In the genomic region with DNA sequence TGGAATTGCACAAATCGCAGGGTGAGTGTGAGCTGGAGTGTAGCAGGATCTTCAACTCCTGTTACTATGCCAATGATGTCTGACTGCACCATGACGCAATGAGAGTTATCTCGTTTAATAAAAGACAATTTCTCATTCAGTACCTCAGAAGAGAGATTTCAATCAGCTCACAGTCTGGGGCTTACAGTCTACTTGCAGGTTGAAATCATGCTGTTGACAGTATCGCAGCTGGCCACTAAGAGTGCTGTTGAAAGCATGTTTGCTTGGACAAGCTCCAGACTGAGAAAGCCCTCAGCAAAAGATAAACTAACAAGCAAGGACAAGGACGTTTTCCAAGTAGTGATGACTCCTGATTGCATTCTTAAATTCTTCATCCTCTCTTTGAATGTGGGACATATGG, we compare ENCODE assay signal across 10 cellular contexts.
DNase-seq lines count a peak whose midpoint lies in the region; ATAC-seq and TF ChIP-seq lines count a peak whose summit lies in the region.
"Had no signal": no experiment of that assay in that cellular context is flagged by ENCODE, and none has a peak within 500 bp of the region (broad histone marks: within the 10 kb centered on the region; RNA-seq: fewer than 3 reads in every experiment).

No MANE protein-coding gene starts in this region.

- no peak overlapping the region for H3K4me3 ChIP-seq in A673 (ENCODE audit: low read depth, low read length, poor library complexity, severe bottlenecking)
- no peak overlapping the region for H3K4me3 ChIP-seq in HEK293 (ENCODE audit: low read depth, low read length)
- H3K4me3 ChIP-seq in OCI-LY3 (ENCODE audit: low read length), result no peak overlapping the region
- H3K4me3 ChIP-seq in hepatocyte, result no peak overlapping the region
- H3K4me3 ChIP-seq: right lobe of liver had no signal

- H3K4me2 ChIP-seq in OCI-LY3 (ENCODE audit: low read length), result no peak overlapping the region
- H3K4me2 ChIP-seq in hepatocyte, result no peak overlapping the region

- WGBS in hepatocyte (ENCODE audit: low lambda C conversion rate, missing lambda C conversion rate), result 45% methylated on average over 5 of the region's 5 CpGs

- DNase-seq in A673 (ENCODE audit: low spot score) (peak; percentile 35), hepatocyte (ENCODE audit: low spot score) (peak; percentile 34), NCI-H446 treated with DMSO at 0.1 percent for 48 hours (lab: John Stamatoyannopoulos, UW) (no peak), posterior cingulate gyrus (no peak)
- DNase-seq: C1 segment of cervical spinal cord, right lobe of liver had no signal

- ATAC-seq in GM21529 (IDR thresholded peaks at IDR 0.05; ENCODE audit: unreplicated experiment) (no peak), HG03432 (IDR thresholded peaks at IDR 0.05; ENCODE audit: unreplicated experiment) (no peak)

- CTCF ChIA-PET in A673 (lab: Charles Lee), result interaction anchor here (0.7 kb wide), 1 partner anchor 1369 kb away, joined by 3 read pairs; no protein-coding TSS in a partner anchor
- CTCF ChIA-PET in HEK293 (lab: Yijun Ruan, JAX), result interaction anchor here (1.4 to 4.1 kb wide), 2 partner anchors 11 to 1308 kb away, joined by 4 to 16 read pairs; no protein-coding TSS in a partner anchor

- no peaks in the 10 kb centered on the region for H3K9me2 ChIP-seq in hepatocyte (replicated peaks; ENCODE audit: insufficient read depth)

- TF ChIP-seq CTCF in A673 (conservative IDR thresholded peaks at IDR 0.05; ENCODE audit: low read depth, low read length) (peak; percentile 47), HEK293 (tag by site-specific recombination; IDR thresholded peaks at IDR 0.05) (peak; percentile 20; the same call in 1 of the 2 replicates), OCI-LY3 (IDR thresholded peaks at IDR 0.05; ENCODE audit: low read depth, low read length) (peak; percentile 28; the same call in 1 of the 2 replicates), hepatocyte (IDR thresholded peaks at IDR 0.05; ENCODE audit: poor library complexity) (peak; percentile 39)

- H3K79me2 ChIP-seq in OCI-LY3 (ENCODE audit: low read length), result no peaks in the 10 kb centered on the region
- H3K79me2 ChIP-seq in hepatocyte, result no peaks in the 10 kb centered on the region

- H4K20me1 ChIP-seq in OCI-LY3 (ENCODE audit: insufficient read depth, low read length) (no peaks in the 10 kb centered on the region), hepatocyte (ENCODE audit: insufficient read depth, poor library complexity, severe bottlenecking) (no peaks in the 10 kb centered on the region)

- POLR2A ChIA-PET in A673 (lab: Charles Lee; ENCODE audit: low non-redundant PET) (no interaction called here), HEK293 (lab: Yijun Ruan, JAX) (no interaction called here)

- no peaks in the 10 kb centered on the region for H3K27me3 ChIP-seq in A673 (replicated peaks; ENCODE audit: insufficient read depth, low read depth, low read length, poor library complexity)
- no peaks in the 10 kb centered on the region for H3K27me3 ChIP-seq in OCI-LY3 (ENCODE audit: low read depth, low read length)
- H3K27me3 ChIP-seq in hepatocyte, result no peaks in the 10 kb centered on the region
- H3K27me3 ChIP-seq: right lobe of liver had no signal

- H3K9ac ChIP-seq in OCI-LY3 (ENCODE audit: low read length), result no peak overlapping the region

- H3K9me3 ChIP-seq in A673 (ENCODE audit: low read depth, low read length, poor library complexity, severe bottlenecking) (no peaks in the 10 kb centered on the region), HEK293 (ENCODE audit: control insufficient read depth, insufficient read depth, low read depth, low read length) (no peaks in the 10 kb centered on the region), OCI-LY3 (ENCODE audit: insufficient read depth, low read length) (no peaks in the 10 kb centered on the region), hepatocyte (ENCODE audit: low read depth) (no peaks in the 10 kb centered on the region)
- H3K9me3 ChIP-seq: right lobe of liver had no signal

- no peaks in the 10 kb centered on the region for H3K36me3 ChIP-seq in A673 (ENCODE audit: insufficient read depth, low read length, poor library complexity, severe bottlenecking)
- H3K36me3 ChIP-seq in HEK293 (ENCODE audit: control insufficient read depth in 2 of 2, insufficient read depth in 1 of 2, low read length in 2 of 2), result no peaks in the 10 kb centered on the region
- no peaks in the 10 kb centered on the region for H3K36me3 ChIP-seq in OCI-LY3 (replicated peaks; ENCODE audit: low read depth, low read length)
- H3K36me3 ChIP-seq in hepatocyte (replicated peaks; ENCODE audit: insufficient read depth, low read depth), result no peaks in the 10 kb centered on the region
- H3K36me3 ChIP-seq: right lobe of liver had no signal

- BruUV-seq in A673 (replicated peaks; lab: Mats Ljungman, UMichigan), result no TSS peak

- H3K27ac ChIP-seq in A673 (ENCODE audit: low read depth, low read length, poor library complexity, severe bottlenecking) (no peak overlapping the region), HEK293 (ENCODE audit: extremely low read depth, low read depth, low read length) (no peak overlapping the region), OCI-LY3 (ENCODE audit: low read length) (no peak overlapping the region), hepatocyte (no peak overlapping the region)
- H3K27ac ChIP-seq: right lobe of liver had no signal

- H3K4me1 ChIP-seq in A673 (ENCODE audit: insufficient read depth, low read length, poor library complexity, severe bottlenecking), result no peaks in the 10 kb centered on the region
- no peaks in the 10 kb centered on the region; the same call in 1 of the 2 replicates for H3K4me1 ChIP-seq in HEK293 (ENCODE audit: control insufficient read depth, insufficient read depth, low read length)
- H3K4me1 ChIP-seq in OCI-LY3 (ENCODE audit: low read length), result no peaks in the 10 kb centered on the region
- no peaks in the 10 kb centered on the region for H3K4me1 ChIP-seq in hepatocyte (ENCODE audit: insufficient read depth)
- H3K4me1 ChIP-seq: right lobe of liver had no signal

- no peak overlapping the region for H2AFZ ChIP-seq in OCI-LY3 (ENCODE audit: low read depth, low read length)
- no peak overlapping the region for H2AFZ ChIP-seq in hepatocyte

- intact Hi-C loops in A673 (cut with micrococcal nuclease; ENCODE audit: unreplicated experiment), result no loop called here
- intact Hi-C loops in posterior cingulate gyrus (cut with DNase I), result no loop called here

TF ChIP-seq in HEK293, 187 proteins besides CTCF, POLR2A, EP300 and RAD21:
- no peak for TF ChIP-seq ZNF302 (tag by site-specific recombination; IDR thresholded peaks at IDR 0.05; ENCODE audit: low read depth)
- TF ChIP-seq FEZF1 (tag by site-specific recombination; IDR thresholded peaks at IDR 0.05), result peak; percentile 35; the same call in 1 of the 2 replicates

Comparison
In these comparisons a context has a peak if more than half of its experiments do, and no peak if none do; other contexts are left out.
1. DNase-seq: peak in A673 (single experiment) and hepatocyte (single experiment); none in NCI-H446 treated with DMSO at 0.1 percent for 48 hours (single experiment) and posterior cingulate gyrus (0 of 10).
2. Peak in every context shown above with its lines, with median percentiles within 50 percentile points of each other: CTCF ChIP-seq.